ENCODE assay signal across 8 cellular contexts in genomic region chr19:45584332-45585157, GRCh38. TPM values are rescaled to one million over a fixed set of nuclear protein-coding genes. Genes with fewer than 3 reads are reported as not detected.
DNase-seq lines count a peak whose midpoint lies in the region; ATAC-seq and TF ChIP-seq lines count a peak whose summit lies in the region.

Gene OPA3 (minus strand): TSS chr19:45584802. CDS start chr19:45584764, 38 bp downstream.

- peak; percentile 99 to 100 (median 99) for DNase-seq in CD8-positive, alpha-beta memory T cell
- DNase-seq in HS-5 (ENCODE audit: low read depth) = peak; percentile 99
- DNase-seq in NK-92 treated with Interleukin-12 subunit alpha and Interleukin-12 subunit beta, amount 100 ng/mL, for 24 hours (lab: John Stamatoyannopoulos, UW) = peak; percentile 99
- peak; percentile 98 for DNase-seq in activated CD8-positive, alpha-beta memory T cell treated with anti-CD3 and anti-CD28 coated beads for 24 hours
- peak; percentile 98 for DNase-seq in effector CD8-positive, alpha-beta T cell (lab: John Stamatoyannopoulos, UW)
- DNase-seq in lung (ENCODE audit: low spot score) = peak; percentile 100
- peak; percentile 95 to 99 (median 98) for DNase-seq in stimulated activated CD4-positive, alpha-beta T cell treated with anti-CD3 and anti-CD28 coated beads, TNF-alpha, amount 100 ng/mL, for 4 hours (ENCODE audit: low read depth in 3 of 3)

- POLR2A ChIA-PET in CD8-positive, alpha-beta memory T cell (lab: Charles Lee) = interaction anchor here (1.1 to 2.5 kb wide), 3 partner anchors 58 to 102 kb away, joined by 3 to 10 read pairs (median 3); no protein-coding TSS in a partner anchor

- H3K4me1 ChIP-seq in CD8-positive, alpha-beta memory T cell (ENCODE audit: insufficient read depth, low read length) = peaks cover 12% of the 10 kb centered on the region
- peaks cover 4 to 8% of the 10 kb centered on the region in 2 donors for H3K4me1 ChIP-seq in lung (ENCODE audit: control insufficient read depth in 2 of 2, insufficient read depth in 2 of 2, low read length in 2 of 2)

- CTCF ChIA-PET in CD8-positive, alpha-beta memory T cell (lab: Charles Lee) = interaction anchor here (0.7 to 2.6 kb wide), 5 partner anchors 57 to 108 kb away, joined by 3 to 8 read pairs (median 3); partner anchors contain the start of gene QPCTL

- peak within 1 kb of the TSS; percentile 100 for H3K4me3 ChIP-seq in CD8-positive, alpha-beta memory T cell (ENCODE audit: low read length)
- H3K4me3 ChIP-seq in lung = peak within 1 kb of the TSS; percentile 65

- WGBS in lung, 2 donors = 0% methylated on average over 63 of the region's 63 CpGs

- peak; percentile 93 for ATAC-seq in GM19468 (IDR thresholded peaks at IDR 0.05; ENCODE audit: extremely low read depth, unreplicated experiment)
- peak; percentile 96 for ATAC-seq in lung (ENCODE audit: insufficient read depth, low FRiP score)

- no peaks in the 10 kb centered on the region for H3K36me3 ChIP-seq in CD8-positive, alpha-beta memory T cell (ENCODE audit: insufficient read depth, low read length)
- H3K36me3 ChIP-seq in lung (ENCODE audit: control insufficient read depth in 2 of 2, insufficient read depth in 2 of 2, low read length in 2 of 2) = peaks cover 2 to 3% of the 10 kb centered on the region in 2 donors

- H3K36me3 Mint-ChIP-seq in CD8-positive, alpha-beta memory T cell = peaks cover 0 to 13% (median 5%) of the 10 kb centered on the region in 3 donors

- H3K27ac Mint-ChIP-seq in CD8-positive, alpha-beta memory T cell = peak within 1 kb of the TSS; percentile 91 to 100 (median 98)

- TF ChIP-seq CTCF in lung (IDR thresholded peaks at IDR 0.05; ENCODE audit: control extremely low read depth, extremely low read depth) = no peak

- peak within 1 kb of the TSS; percentile 86 to 98 (median 94) for H3K4me3 Mint-ChIP-seq in CD8-positive, alpha-beta memory T cell

- H3K4me1 Mint-ChIP-seq in CD8-positive, alpha-beta memory T cell = peaks cover 17 to 26% (median 19%) of the 10 kb centered on the region in 3 donors

- peak within 1 kb of the TSS; percentile 99 for H3K27ac ChIP-seq in CD8-positive, alpha-beta memory T cell (ENCODE audit: low read depth, low read length)
- peak within 1 kb of the TSS; percentile 94 to 97 for H3K27ac ChIP-seq in lung (ENCODE audit: low read depth in 1 of 2, low read length in 1 of 2)

- H3K27me3 Mint-ChIP-seq in CD8-positive, alpha-beta memory T cell = peaks cover 4 to 11% of the 10 kb centered on the region in 2 donors

- H3K9me3 ChIP-seq in CD8-positive, alpha-beta memory T cell (ENCODE audit: low read length) = no peaks in the 10 kb centered on the region
- peaks cover 0 to 2% of the 10 kb centered on the region in 2 donors for H3K9me3 ChIP-seq in lung (ENCODE audit: control insufficient read depth in 2 of 2, insufficient read depth in 1 of 2, low read length in 1 of 2)

- no peaks in the 10 kb centered on the region for H3K9me3 Mint-ChIP-seq in CD8-positive, alpha-beta memory T cell

- H3K27me3 ChIP-seq in CD8-positive, alpha-beta memory T cell (ENCODE audit: insufficient read depth, low read length, poor library complexity, severe bottlenecking) = no peaks in the 10 kb centered on the region
- H3K27me3 ChIP-seq in lung (ENCODE audit: control insufficient read depth, insufficient read depth) = no peaks in the 10 kb centered on the region

RNA-seq across cellular contexts. Expression of gene OPA3, which starts in this region (rescaled TPM):
- total RNA-seq in CD8-positive, alpha-beta memory T cell = 10 to 100 TPM; 14.2 to 17.5 TPM
- polyA plus RNA-seq in CD8-positive, alpha-beta memory T cell = 18.1 TPM
- 10 to 100 TPM in 1 of 2 donors, 1 to 10 TPM in 1; 3.5 to 13.6 TPM for total RNA-seq in lung
- 1 to 10 TPM; 5.5 to 9.9 TPM for polyA plus RNA-seq in lung

Comparison
In these comparisons a context has a peak if more than half of its experiments do, and no peak if none do; other contexts are left out.
1. Peak in every context shown above with its lines: DNase-seq, ATAC-seq, H3K4me3 ChIP-seq and H3K27ac ChIP-seq.